33 cellular contexts compared by ENCODE assay signal in the genomic region with DNA sequence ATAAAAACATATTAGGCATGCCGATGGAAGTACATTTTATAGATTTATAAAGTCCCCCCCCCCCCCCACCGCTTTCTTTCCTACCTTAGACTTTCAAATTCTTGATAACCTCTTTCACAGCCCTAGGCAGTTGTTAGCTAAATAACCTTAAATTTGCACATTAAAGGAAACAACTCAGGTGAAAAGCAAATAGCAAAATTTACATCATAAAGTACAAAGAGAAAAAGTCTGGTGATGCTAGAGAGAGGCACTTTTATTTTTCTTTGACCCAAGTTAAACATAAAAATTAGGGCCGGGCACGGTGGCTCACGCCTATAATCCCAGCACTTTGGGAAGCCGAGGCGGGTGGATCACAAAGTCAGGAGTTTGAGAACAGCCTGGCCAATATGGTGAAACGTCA.
"Had no signal": no experiment of that assay in that cellular context is flagged by ENCODE, and none has a peak within 500 bp of the region (broad histone marks: within the 10 kb centered on the region; RNA-seq: fewer than 3 reads in every experiment).

No MANE protein-coding gene starts in this region.

- H3K4me3 ChIP-seq: adrenal gland, body of pancreas, breast epithelium had no signal

- H3K4me3 Mint-ChIP-seq: activated B cell treated with CpG ODN at 0.5 μM for 24 hours; activated CD4-positive, alpha-beta memory T cell treated with anti-CD3 and anti-CD28 coated beads for 36 hours; activated CD4-positive, alpha-beta T cell treated with anti-CD3 and anti-CD28 coated beads, Interleukin-2, amount 10 ng/mL, durations not matched to agents 24 days and 14 days; activated CD8-positive, alpha-beta T cell treated with anti-CD3 and anti-CD28 coated beads for 36 hours; activated naive CD4-positive, alpha-beta T cell treated with anti-CD3 and anti-CD28 coated beads, Interleukin-2, amount 10 ng/mL, durations not matched to agents 7 days and 5 days; activated naive CD8-positive, alpha-beta T cell treated with anti-CD3 and anti-CD28 coated beads for 36 hours; activated T-cell treated with anti-CD3 and anti-CD28 coated beads, Interleukin-2, amount 50 U/mL, for 4 hours; activated T-cell treated with anti-CD3 and anti-CD28 coated beads, Interleukin-2, amount 50 U/mL, for 72 hours; activated T-helper 1 cell treated with anti-CD3 and anti-CD28 coated beads, Interleukin-12 subunit alpha, Interleukin-12 subunit beta, Interleukin-2, Interleukin-4 antibody, amounts not matched to agents 30 ng/mL and 10 ng/mL and 1 ng/mL, durations not matched to agents 14 hours and 24 hours and 36 hours; activated T-helper 17 cell treated with anti-CD3 and anti-CD28 coated beads, Interleukin-2, amount 50 U/mL, for 72 hours; T-helper 1 cell treated with Interleukin-12 subunit alpha and Interleukin-12 subunit beta and Interleukin-4 antibody, amounts not matched to agents 30 μg/mL and 1 μg/mL, for 36 hours; T-helper 2 cell treated with Interferon-gamma antibody and Interleukin-4, amounts not matched to agents 5 μg/mL and 100 μg/mL, for 36 hours had no signal

- H3K9me3 Mint-ChIP-seq: activated B cell treated with CpG ODN at 0.5 μM for 24 hours; activated T-helper 17 cell treated with anti-CD3 and anti-CD28 coated beads, Interleukin-2, amount 50 U/mL, for 72 hours had no signal

- H3K4me1 ChIP-seq: adrenal gland, body of pancreas, breast epithelium had no signal

- H3K9me3 ChIP-seq: body of pancreas had no signal

- H3K27me3 Mint-ChIP-seq: activated B cell treated with CpG ODN at 0.5 μM for 24 hours; activated CD4-positive, alpha-beta memory T cell treated with anti-CD3 and anti-CD28 coated beads for 36 hours; activated CD4-positive, alpha-beta T cell treated with anti-CD3 and anti-CD28 coated beads, Interleukin-2, amount 10 ng/mL, durations not matched to agents 24 days and 14 days; activated CD8-positive, alpha-beta T cell treated with anti-CD3 and anti-CD28 coated beads for 36 hours; activated naive CD8-positive, alpha-beta T cell treated with anti-CD3 and anti-CD28 coated beads for 36 hours; activated T-helper 17 cell treated with anti-CD3 and anti-CD28 coated beads, Interleukin-2, amount 50 U/mL, for 72 hours had no signal

- H3K27ac ChIP-seq: adrenal gland, body of pancreas, brain microvascular endothelial cell, breast epithelium, VCaP had no signal

- H3K36me3 ChIP-seq: adrenal gland, brain microvascular endothelial cell, breast epithelium had no signal

- H3K27me3 ChIP-seq: adrenal gland, body of pancreas, brain microvascular endothelial cell, breast epithelium had no signal

- H3K27ac Mint-ChIP-seq: activated B cell treated with CpG ODN at 0.5 μM for 24 hours; activated CD4-positive, alpha-beta memory T cell treated with anti-CD3 and anti-CD28 coated beads for 36 hours; activated CD4-positive, alpha-beta T cell treated with anti-CD3 and anti-CD28 coated beads, Interleukin-2, amount 10 ng/mL, durations not matched to agents 24 days and 14 days; activated CD8-positive, alpha-beta T cell treated with anti-CD3 and anti-CD28 coated beads for 36 hours; activated naive CD4-positive, alpha-beta T cell treated with anti-CD3 and anti-CD28 coated beads, Interleukin-2, amount 10 ng/mL, durations not matched to agents 7 days and 5 days; activated naive CD4-positive, alpha-beta T cell treated with anti-CD3 and anti-CD28 coated beads, Interleukin-2, amount 50 U/mL, for 72 hours; activated naive CD8-positive, alpha-beta T cell treated with anti-CD3 and anti-CD28 coated beads for 36 hours; activated T-cell treated with anti-CD3 and anti-CD28 coated beads, Interleukin-2, amount 50 U/mL, for 72 hours; activated T-helper 1 cell treated with anti-CD3 and anti-CD28 coated beads, Interleukin-12 subunit alpha, Interleukin-12 subunit beta, Interleukin-2, Interleukin-4 antibody, amounts not matched to agents 30 ng/mL and 10 ng/mL and 1 ng/mL, durations not matched to agents 14 hours and 24 hours and 36 hours; activated T-helper 17 cell treated with anti-CD3 and anti-CD28 coated beads, Interleukin-2, amount 50 U/mL, for 72 hours; T-helper 1 cell treated with Interleukin-12 subunit alpha and Interleukin-12 subunit beta and Interleukin-4 antibody, amounts not matched to agents 30 μg/mL and 1 μg/mL, for 36 hours; T-helper 2 cell treated with Interferon-gamma antibody and Interleukin-4, amounts not matched to agents 5 μg/mL and 100 μg/mL, for 36 hours had no signal

- DNase-seq: activated B cell treated with CpG ODN at 0.5 μM for 24 hours; activated CD4-positive, alpha-beta memory T cell treated with anti-CD3 and anti-CD28 coated beads for 36 hours; activated CD4-positive, alpha-beta T cell treated with anti-CD3 and anti-CD28 coated beads for 4 hours; activated CD4-positive, alpha-beta T cell treated with anti-CD3 and anti-CD28 coated beads, Interleukin-2, amount 10 ng/mL, durations not matched to agents 24 days and 14 days; activated CD4-positive, alpha-beta T cell treated with anti-CD3 and anti-CD28 coated beads, Interleukin-2, amount 50 U/mL, for 1 hour; activated CD4-positive, alpha-beta T cell treated with anti-CD3 and anti-CD28 coated beads, Interleukin-2, amount 50 U/mL, for 4 hours; activated CD4-positive, CD25-positive, alpha-beta regulatory T cell treated with anti-CD3 and anti-CD28 coated beads, Interleukin-2, amount 50 U/mL, for 72 hours; activated CD8-positive, alpha-beta memory T cell treated with anti-CD3 and anti-CD28 coated beads, Interleukin-2, amount 50 U/mL, for 4 hours; activated CD8-positive, alpha-beta T cell treated with anti-CD3 and anti-CD28 coated beads for 36 hours; activated effector memory CD4-positive, alpha-beta T cell treated with anti-CD3 and anti-CD28 coated beads, Interleukin-2, amount 50 U/mL, for 16 hours; activated gamma-delta T cell treated with Interleukin-2 at 50 U/mL for 16 hours; activated naive CD4-positive, alpha-beta T cell; activated naive CD4-positive, alpha-beta T cell treated with anti-CD3 and anti-CD28 coated beads, Interleukin-2, amount 10 ng/mL, durations not matched to agents 7 days and 5 days; activated naive CD8-positive, alpha-beta T cell treated with anti-CD3 and anti-CD28 coated beads for 36 hours; activated T-cell treated with anti-CD3 and anti-CD28 coated beads for 4 hours; activated T-cell treated with anti-CD3 and anti-CD28 coated beads, Interleukin-2, amount 50 U/mL, for 1 hour; activated T-cell treated with anti-CD3 and anti-CD28 coated beads, Interleukin-2, amount 50 U/mL, for 4 hours; activated T-cell treated with anti-CD3 and anti-CD28 coated beads, Interleukin-2, amount 50 U/mL, for 72 hours; adrenal gland; amniotic stem cell; aorta; body of pancreas; brain microvascular endothelial cell; central memory CD4-positive, alpha-beta T cell; T-helper 2 cell; T-helper 9 cell had no signal
